ENCODE assay signal across 11 cellular contexts in the genomic region with DNA sequence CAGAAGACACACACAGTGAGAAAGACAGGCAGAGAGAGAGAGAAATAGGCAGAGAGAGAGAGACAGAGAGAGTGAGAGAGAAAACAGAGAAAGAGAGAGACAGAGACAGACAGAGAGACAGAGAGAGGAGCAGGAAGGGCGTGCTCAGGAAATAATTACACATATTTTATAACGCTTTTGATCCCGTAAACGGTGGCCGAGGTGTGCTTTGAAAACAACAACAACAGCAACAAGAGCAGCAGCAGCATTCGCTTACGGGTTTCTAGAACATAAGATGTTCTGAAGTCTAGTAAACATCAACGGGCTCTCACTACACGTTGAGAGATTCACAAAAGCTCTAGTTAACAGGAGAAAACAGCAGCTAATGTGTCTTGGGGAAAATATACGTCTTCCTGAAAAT.
DNase-seq lines count a peak whose midpoint lies in the region; ATAC-seq and TF ChIP-seq lines count a peak whose summit lies in the region.
"Had no signal": no experiment of that assay in that cellular context is flagged by ENCODE, and none has a peak within 500 bp of the region (broad histone marks: within the 10 kb centered on the region; RNA-seq: fewer than 3 reads in every experiment).

No MANE protein-coding gene starts in this region.

- H3K9ac ChIP-seq in skeletal muscle tissue (ENCODE audit: low read depth in 1 of 3, low read length in 3 of 3) = peak overlapping the region in 1 of 3 donors; percentile 33
- H3K9ac ChIP-seq: parathyroid adenoma had no signal

- H3K4me3 ChIP-seq in HAP-1 = peak overlapping the region; percentile 9; the same call in 1 of the 2 replicates
- peak overlapping the region; percentile 1 for H3K4me3 ChIP-seq in iPS-11a (ENCODE audit: low read depth, low read length)
- peak overlapping the region; percentile 56 to 64 (median 59) for H3K4me3 ChIP-seq in skeletal muscle tissue (ENCODE audit: low read length in 3 of 3)
- peak overlapping the region in 2 of 4 donors; percentile 36 for H3K4me3 ChIP-seq in upper lobe of left lung

- TF ChIP-seq CTCF in upper lobe of left lung (IDR thresholded peaks at IDR 0.05) = no peak

- no peak for ATAC-seq in upper lobe of left lung (ENCODE audit: low FRiP score in 2 of 2)

- WGBS in upper lobe of left lung, 2 donors = 25 to 31% methylated on average over 10 of the region's 10 CpGs

- H3K4me1 ChIP-seq in HAP-1 (peaks cover 11% of the 10 kb centered on the region), skeletal muscle tissue (ENCODE audit: control insufficient read depth in 3 of 3, insufficient read depth in 3 of 3, low read length in 3 of 3) (peaks cover 3 to 7% (median 5%) of the 10 kb centered on the region in 3 donors), upper lobe of left lung (peaks cover 0 to 19% (median 8%) of the 10 kb centered on the region in 4 donors)
- H3K4me1 ChIP-seq: parathyroid adenoma had no signal

- no peaks in the 10 kb centered on the region for H3K9me3 ChIP-seq in HAP-1
- no peaks in the 10 kb centered on the region for H3K9me3 ChIP-seq in skeletal muscle tissue (ENCODE audit: control insufficient read depth in 3 of 3, low read length in 3 of 3)
- H3K9me3 ChIP-seq in upper lobe of left lung = no peaks in the 10 kb centered on the region

- no peak for TF ChIP-seq EP300 in upper lobe of left lung (IDR thresholded peaks at IDR 0.05)

- no peak for TF ChIP-seq POLR2A in upper lobe of left lung (IDR thresholded peaks at IDR 0.05)

- H3K36me3 ChIP-seq in HAP-1 (replicated peaks) (no peaks in the 10 kb centered on the region), skeletal muscle tissue (ENCODE audit: control insufficient read depth in 3 of 3, insufficient read depth in 3 of 3, low read length in 3 of 3) (no peaks in the 10 kb centered on the region), upper lobe of left lung (no peaks in the 10 kb centered on the region)

- DNase-seq in HAP-1 (ENCODE audit: low spot score in 2 of 2) (no peak), SW480 (ENCODE audit: low spot score) (peak; percentile 4), upper lobe of left lung (no peak), midbrain (lab: John Stamatoyannopoulos, UW) (no peak), T1000 (lab: John Stamatoyannopoulos, UW) (no peak), amygdala (lab: John Stamatoyannopoulos, UW) (no peak)
- DNase-seq: HCEC 1CT had no signal

- H3K27me3 ChIP-seq in HAP-1 (ENCODE audit: low read depth) (no peaks in the 10 kb centered on the region), skeletal muscle tissue (ENCODE audit: control insufficient read depth in 3 of 3, insufficient read depth in 3 of 3, low read length in 3 of 3) (peaks cover 2 to 28% (median 3%) of the 10 kb centered on the region in 3 donors), upper lobe of left lung (peaks cover 0 to 3% (median 0%) of the 10 kb centered on the region in 4 donors)

- H3K27ac ChIP-seq in skeletal muscle tissue (ENCODE audit: low read depth, low read length) (no peak overlapping the region), upper lobe of left lung (no peak overlapping the region)
- H3K27ac ChIP-seq: epithelial cell of prostate, parathyroid adenoma had no signal

- in situ Hi-C loops in HAP-1 (cut with MboI; ENCODE audit: low sequenced_read_pairs) = no loop called here
